ENCODE assay signal across 1 cellular context in genomic region chr5:86756839-86757238, GRCh38.
TF ChIP-seq lines count a peak whose summit lies in the region.

No MANE protein-coding gene starts in this region.

TF ChIP-seq in SK-N-SH treated with all-trans-retinoic acid at 6 μM for 48 hours, 23 proteins besides CTCF, POLR2A, EP300 and RAD21 (continued from another document):
- TF ChIP-seq PATZ1 (CRISPR knock-in tag; IDR thresholded peaks at IDR 0.05; ENCODE audit: borderline replicate concordance): no peak
- no peak for TF ChIP-seq GLIS3 (CRISPR knock-in tag; IDR thresholded peaks at IDR 0.05)
- TF ChIP-seq ZNF8 (CRISPR knock-in tag; IDR thresholded peaks at IDR 0.05): no peak
- no peak for TF ChIP-seq CSDC2 (CRISPR knock-in tag; IDR thresholded peaks at IDR 0.05)
TF ChIP-seq in SK-N-SH treated with all-trans-retinoic acid at 6 μM for 48 hours: peak in this region for 0.
